Comparison of ENCODE assay signal across 18 cellular contexts in genomic region chr9:80233102-80233843, GRCh38.
A peak's percentile ranks its signal among the peaks of the same experiment; 100 is the strongest.
DNase-seq lines count a peak whose midpoint lies in the region; ATAC-seq and TF ChIP-seq lines count a peak whose summit lies in the region.
"Had no signal": no experiment of that assay in that cellular context is flagged by ENCODE, and none has a peak within 500 bp of the region (broad histone marks: within the 10 kb centered on the region; RNA-seq: fewer than 3 reads in every experiment).

No MANE protein-coding gene starts in this region.

- CTCF ChIA-PET in activated B cell treated with CpG ODN at 0.5 μM for 24 hours (lab: Charles Lee): no interaction called here

- TF ChIP-seq CTCF in activated B cell treated with CpG ODN at 0.5 μM for 24 hours (IDR thresholded peaks at IDR 0.05) (no peak), neural crest cell (conservative IDR thresholded peaks at IDR 0.05) (no peak)

- peak overlapping the region; percentile 68 for H3K4me3 Mint-ChIP-seq in activated B cell treated with CpG ODN at 0.5 μM for 24 hours
- H3K4me3 Mint-ChIP-seq in neural crest cell: no peak overlapping the region
- H3K4me3 Mint-ChIP-seq: CD4-positive, CD25-positive, alpha-beta regulatory T cell had no signal

- DNase-seq in NCI-H2227 treated with DMSO at 0.1 percent for 48 hours (lab: John Stamatoyannopoulos, UW): peak; percentile 77
- no peak for DNase-seq in activated B cell treated with CpG ODN at 0.5 μM for 24 hours
- no peak for DNase-seq in neural crest cell (ENCODE audit: low read depth, low spot score)
- no peak for DNase-seq in NCI-H1105 (lab: John Stamatoyannopoulos, UW)
- no peak for DNase-seq in epidermal melanocyte (ENCODE audit: insufficient read length, low spot score)
- DNase-seq in stimulated activated CD4-positive, alpha-beta T cell treated with anti-CD3 and anti-CD28 coated beads, Interleukin-4, amount 100 ng/mL, for 1 hour: no peak
- DNase-seq: ACHN; CD4-positive, CD25-positive, alpha-beta regulatory T cell; COR-L47; MM.1S; NCI-H1092 treated with DMSO at 0.1 percent for 48 hours; NCI-H1694; NCI-H2081 treated with DMSO at 0.1 percent for 48 hours; NCI-H510A; NCI-H774; SHP77 treated with DMSO at 0.1 percent for 48 hours had no signal

- H3K27me3 Mint-ChIP-seq in activated B cell treated with CpG ODN at 0.5 μM for 24 hours (no peaks in the 10 kb centered on the region), neural crest cell (ENCODE audit: low read depth) (no peaks in the 10 kb centered on the region)
- H3K27me3 Mint-ChIP-seq: CD4-positive, CD25-positive, alpha-beta regulatory T cell had no signal

- peaks cover 11% of the 10 kb centered on the region for H3K9me3 Mint-ChIP-seq in activated B cell treated with CpG ODN at 0.5 μM for 24 hours
- H3K9me3 Mint-ChIP-seq in neural crest cell: peaks cover 6% of the 10 kb centered on the region

- peaks cover 10% of the 10 kb centered on the region for H3K36me3 Mint-ChIP-seq in activated B cell treated with CpG ODN at 0.5 μM for 24 hours (ENCODE audit: low read depth)
- H3K36me3 Mint-ChIP-seq in neural crest cell (ENCODE audit: low read depth): no peaks in the 10 kb centered on the region
- H3K36me3 Mint-ChIP-seq: CD4-positive, CD25-positive, alpha-beta regulatory T cell had no signal

- ATAC-seq in activated B cell treated with CpG ODN at 0.5 μM for 24 hours (ENCODE audit: low read depth): no peak
- no peak for ATAC-seq in GM19328 (IDR thresholded peaks at IDR 0.05; ENCODE audit: unreplicated experiment)
- ATAC-seq: HCT116 had no signal

- H3K4me1 Mint-ChIP-seq in activated B cell treated with CpG ODN at 0.5 μM for 24 hours (peaks cover 60% of the 10 kb centered on the region), neural crest cell (peaks cover 16% of the 10 kb centered on the region)
- H3K4me1 Mint-ChIP-seq: CD4-positive, CD25-positive, alpha-beta regulatory T cell had no signal

- H3K27ac Mint-ChIP-seq in activated B cell treated with CpG ODN at 0.5 μM for 24 hours: peak overlapping the region; percentile 93
- H3K27ac Mint-ChIP-seq in neural crest cell (ENCODE audit: unreplicated experiment): peak overlapping the region; percentile 75

- POLR2A ChIA-PET in activated B cell treated with CpG ODN at 0.5 μM for 24 hours (lab: Charles Lee): interaction anchor here (1.4 kb wide), 1 partner anchor 661 kb away, joined by 4 read pairs; the partner anchor contains the start of gene TLE4

- intact Hi-C loops in activated B cell treated with CpG ODN at 0.5 μM for 24 hours (cut with micrococcal nuclease): loop anchor here (5.0 kb wide), 2 partner anchors 101 to 661 kb away; partner anchors contain the start of gene TLE4
